11 cellular contexts compared by ENCODE assay signal in genomic region chr4:133565379-133565778, GRCh38.
DNase-seq lines count a peak whose midpoint lies in the region; ATAC-seq and TF ChIP-seq lines count a peak whose summit lies in the region.
"Had no signal": no experiment of that assay in that cellular context is flagged by ENCODE, and none has a peak within 500 bp of the region (broad histone marks: within the 10 kb centered on the region; RNA-seq: fewer than 3 reads in every experiment).

No MANE protein-coding gene starts in this region.

- peak overlapping the region; percentile 47; the same call in 1 of the 2 replicates for H3K4me3 Mint-ChIP-seq in HFFc6
- H3K4me3 Mint-ChIP-seq: activated CD8-positive, alpha-beta T cell treated with anti-CD3 and anti-CD28 coated beads for 36 hours had no signal

- H3K4me1 ChIP-seq in mammary epithelial cell (ENCODE audit: insufficient read depth, low read length) (no peaks in the 10 kb centered on the region), neuronal stem cell (ENCODE audit: control insufficient read depth in 2 of 2, insufficient read depth in 1 of 2, low read depth in 1 of 2, low read length in 2 of 2) (no peaks in the 10 kb centered on the region)

- intact Hi-C loops in mammary epithelial cell (cut with micrococcal nuclease): no loop called here

- no peak overlapping the region for H3K4me2 ChIP-seq in mammary epithelial cell (ENCODE audit: insufficient read depth, low read depth, low read length)
- no peak overlapping the region for H3K4me2 ChIP-seq in neuronal stem cell (ENCODE audit: insufficient read depth, low read length, poor library complexity, severe bottlenecking)

- H3K27me3 ChIP-seq in mammary epithelial cell (ENCODE audit: insufficient read depth, low read length) (no peaks in the 10 kb centered on the region), neuronal stem cell (ENCODE audit: control insufficient read depth in 3 of 3, insufficient read depth in 3 of 3, low read depth in 1 of 3, low read length in 3 of 3) (no peaks in the 10 kb centered on the region)

- DNase-seq in HFFc6 (peak; percentile 91), NCI-H2107 (lab: John Stamatoyannopoulos, UW) (peak; percentile 51), mammary epithelial cell (peak; percentile 1), neuronal stem cell (ENCODE audit: low spot score) (no peak)
- DNase-seq: activated CD8-positive, alpha-beta T cell treated with anti-CD3 and anti-CD28 coated beads for 36 hours; DMS 273 treated with DMSO at 0.1 percent for 48 hours; stimulated activated naive CD4-positive, alpha-beta T cell treated with Interleukin-2 at 50 U/mL for 16 hours had no signal

- H3K18ac ChIP-seq in neuronal stem cell (ENCODE audit: low read length): no peak overlapping the region

- peaks cover 9% of the 10 kb centered on the region; the same call in 1 of the 2 replicates for H3K4me1 Mint-ChIP-seq in HFFc6 (ENCODE audit: low read depth)

- H4K8ac ChIP-seq in neuronal stem cell (ENCODE audit: low read depth, low read length): no peak overlapping the region

- 0% methylated on average over 1 of the region's 1 CpG for WGBS in mammary epithelial cell (ENCODE audit: low coverage, missing lambda C conversion rate)
- no CpG with 5 or more reads among the region's 1 CpG for WGBS in neuronal stem cell (ENCODE audit: extremely low coverage in 2 of 2, insufficient read length in 2 of 2, insufficient replicate concordance in 1 of 2), 2 donors

- H3K27me3 Mint-ChIP-seq in HFFc6 (ENCODE audit: insufficient read depth): peaks cover 1% of the 10 kb centered on the region
- H3K27me3 Mint-ChIP-seq: activated CD8-positive, alpha-beta T cell treated with anti-CD3 and anti-CD28 coated beads for 36 hours had no signal

- H3K4me3 ChIP-seq in mammary epithelial cell (replicated peaks in 1 of 3; ENCODE audit: insufficient read depth in 1 of 3, low read depth in 2 of 3, low read length in 3 of 3) (no peak overlapping the region), neuronal stem cell (ENCODE audit: low read length in 2 of 2) (no peak overlapping the region)

- ATAC-seq in HG03045 (IDR thresholded peaks at IDR 0.05; ENCODE audit: unreplicated experiment): no peak
- no peak for ATAC-seq in GM18870 (IDR thresholded peaks at IDR 0.05; ENCODE audit: unreplicated experiment)
- no peak for ATAC-seq in HG02759 (IDR thresholded peaks at IDR 0.05; ENCODE audit: unreplicated experiment)
- ATAC-seq: activated CD8-positive, alpha-beta T cell treated with anti-CD3 and anti-CD28 coated beads for 36 hours; activated naive CD4-positive, alpha-beta T cell treated with anti-CD3 and anti-CD28 coated beads, Interleukin-2, amount 50 U/mL, for 72 hours had no signal

- no peak overlapping the region for H2BK15ac ChIP-seq in neuronal stem cell (ENCODE audit: low read length)

- no peak overlapping the region for H2AFZ ChIP-seq in mammary epithelial cell (ENCODE audit: low read depth, low read length)
- H2AFZ ChIP-seq in neuronal stem cell (ENCODE audit: low read length): peak overlapping the region; percentile 28

- H2BK120ac ChIP-seq in neuronal stem cell (ENCODE audit: low read depth, low read length): no peak overlapping the region

- H3K36me3 ChIP-seq in mammary epithelial cell (ENCODE audit: insufficient read depth, low read length) (no peaks in the 10 kb centered on the region), neuronal stem cell (replicated peaks in 1 of 2; ENCODE audit: control insufficient read depth in 2 of 2, insufficient read depth in 2 of 2, low read length in 2 of 2) (no peaks in the 10 kb centered on the region)

- H2BK12ac ChIP-seq in neuronal stem cell (ENCODE audit: low read length): no peak overlapping the region

- H3K9me3 ChIP-seq in mammary epithelial cell (replicated peaks; ENCODE audit: insufficient read depth, low read length) (no peaks in the 10 kb centered on the region), neuronal stem cell (replicated peaks in 1 of 2; ENCODE audit: control insufficient read depth in 2 of 2, insufficient read depth in 1 of 2, low read depth in 1 of 2, low read length in 2 of 2) (no peaks in the 10 kb centered on the region)

- BruUV-seq in mammary epithelial cell (replicated peaks; lab: Mats Ljungman, UMichigan): no TSS peak

- no peaks in the 10 kb centered on the region for H3K79me2 ChIP-seq in mammary epithelial cell (ENCODE audit: insufficient read depth, low read length)

- in situ Hi-C loops in mammary epithelial cell (cut with MboI; ENCODE audit: low sequenced_read_pairs in 2 of 2): no loop called here

- no peaks in the 10 kb centered on the region for H3K79me1 ChIP-seq in neuronal stem cell (ENCODE audit: low read depth, low read length)

- H4K20me1 ChIP-seq in mammary epithelial cell (ENCODE audit: insufficient read depth, low read length): no peaks in the 10 kb centered on the region

- H3K14ac ChIP-seq in neuronal stem cell (ENCODE audit: low read length): no peak overlapping the region

- H2AK5ac ChIP-seq in neuronal stem cell (ENCODE audit: low read depth, low read length): no peak overlapping the region

- H3K9ac ChIP-seq in mammary epithelial cell (ENCODE audit: insufficient read depth, low read length) (no peak overlapping the region), neuronal stem cell (ENCODE audit: low read depth, low read length, poor library complexity) (no peak overlapping the region)

- H2BK5ac ChIP-seq in neuronal stem cell (ENCODE audit: low read length): no peak overlapping the region

- H3K27ac Mint-ChIP-seq in HFFc6: peak overlapping the region; percentile 57; the same call in 1 of the 2 replicates
- H3K27ac Mint-ChIP-seq: activated CD8-positive, alpha-beta T cell treated with anti-CD3 and anti-CD28 coated beads for 36 hours; activated naive CD4-positive, alpha-beta T cell treated with anti-CD3 and anti-CD28 coated beads, Interleukin-2, amount 50 U/mL, for 72 hours had no signal

- no peak overlapping the region for H4K91ac ChIP-seq in neuronal stem cell (ENCODE audit: low read depth, low read length, poor library complexity)

- no peaks in the 10 kb centered on the region for H3K36me3 Mint-ChIP-seq in HFFc6 (ENCODE audit: low read depth)
- H3K36me3 Mint-ChIP-seq: activated naive CD4-positive, alpha-beta T cell treated with anti-CD3 and anti-CD28 coated beads, Interleukin-2, amount 50 U/mL, for 72 hours had no signal

- H3K4ac ChIP-seq in neuronal stem cell (ENCODE audit: low read length): no peak overlapping the region

- dilution Hi-C loops in mammary epithelial cell (cut with HindIII; ENCODE audit: low sequenced_read_pairs): no loop called here

- H3K9me3 Mint-ChIP-seq in HFFc6: no peaks in the 10 kb centered on the region

- H3K23ac ChIP-seq in neuronal stem cell (ENCODE audit: low read depth, low read length, poor library complexity): no peak overlapping the region

- TF ChIP-seq CTCF in HFFc6 (IDR thresholded peaks at IDR 0.05) (no peak), mammary epithelial cell (conservative IDR thresholded peaks at IDR 0.05 in 1 of 2, IDR thresholded peaks at IDR 0.05 in 1 of 2; ENCODE audit: extremely low read depth in 1 of 2, insufficient read depth in 1 of 2, low read depth in 1 of 2, low read length in 2 of 2) (no peak)

- CTCF ChIA-PET in mammary epithelial cell (lab: Charles Lee; ENCODE audit: low non-redundant PET): no interaction called here

- H3K27ac ChIP-seq in mammary epithelial cell (ENCODE audit: insufficient read depth, low read depth, low read length) (no peak overlapping the region), neuronal stem cell (replicated peaks; ENCODE audit: low read length) (no peak overlapping the region)
